In genomic region chr10:3740157-3740871, GRCh38 we compare ENCODE assay signal across 9 cellular contexts. TPM values are rescaled to one million over a fixed set of nuclear protein-coding genes. Genes with fewer than 3 reads are reported as not detected.
A peak's percentile ranks its signal among the peaks of the same experiment; 100 is the strongest.
DNase-seq lines count a peak whose midpoint lies in the region; ATAC-seq and TF ChIP-seq lines count a peak whose summit lies in the region.
"Had no signal": no experiment of that assay in that cellular context is flagged by ENCODE, and none has a peak within 500 bp of the region (broad histone marks: within the 10 kb centered on the region; RNA-seq: fewer than 3 reads in every experiment).

No MANE protein-coding gene starts in this region.

- H3K4me3 ChIP-seq in OCI-LY3 (ENCODE audit: low read length) (no peak overlapping the region), fibroblast of lung (replicated peaks in 1 of 4; ENCODE audit: control extremely low read depth in 1 of 4, insufficient read depth in 1 of 4, low read depth in 3 of 4, low read length in 4 of 4) (no peak overlapping the region)

- no peaks in the 10 kb centered on the region for H3K27me3 ChIP-seq in OCI-LY3 (ENCODE audit: low read depth, low read length)
- H3K27me3 ChIP-seq in fibroblast of lung (ENCODE audit: control insufficient read depth, insufficient read depth, low read length) = no peaks in the 10 kb centered on the region

- H3K9ac ChIP-seq in OCI-LY3 (ENCODE audit: low read length) (no peak overlapping the region), fibroblast of lung (ENCODE audit: insufficient read depth, low read length) (no peak overlapping the region)
- H3K9ac ChIP-seq: KMS-11 had no signal

- no peaks in the 10 kb centered on the region for H3K36me3 Mint-ChIP-seq in chondrocyte (ENCODE audit: low read depth)

- ATAC-seq in GM21717 (IDR thresholded peaks at IDR 0.05; ENCODE audit: unreplicated experiment) (peak; percentile 55), GM19397 (IDR thresholded peaks at IDR 0.05; ENCODE audit: unreplicated experiment) (no peak)

- DNase-seq in EH (ENCODE audit: low read depth) (peak; percentile 45), fibroblast of lung (ENCODE audit: low read depth in 2 of 2) (peak; percentile 54 to 83), germinal center (ENCODE audit: low spot score) (no peak), GM10266 (ENCODE audit: extremely low spot score) (no peak), chondrocyte (ENCODE audit: low spot score) (no peak)

- no peak overlapping the region for H3K4me3 Mint-ChIP-seq in chondrocyte (ENCODE audit: unreplicated experiment)

- no peaks in the 10 kb centered on the region for H4K20me1 ChIP-seq in OCI-LY3 (ENCODE audit: insufficient read depth, low read length)
- H4K20me1 ChIP-seq in fibroblast of lung (ENCODE audit: control insufficient read depth, extremely low read depth, insufficient read depth, low read length) = no peaks in the 10 kb centered on the region

- no peaks in the 10 kb centered on the region for H3K27me3 Mint-ChIP-seq in chondrocyte (ENCODE audit: low read depth)

- H3K9me3 ChIP-seq in OCI-LY3 (ENCODE audit: insufficient read depth, low read length) (no peaks in the 10 kb centered on the region), fibroblast of lung (ENCODE audit: control insufficient read depth, insufficient read depth, low read depth, low read length) (no peaks in the 10 kb centered on the region)

- H3K79me2 ChIP-seq in OCI-LY3 (ENCODE audit: low read length) (no peaks in the 10 kb centered on the region), fibroblast of lung (ENCODE audit: control insufficient read depth, insufficient read depth, low read length) (no peaks in the 10 kb centered on the region)

- H3K4me1 Mint-ChIP-seq in chondrocyte (ENCODE audit: low read depth) = peaks cover 4% of the 10 kb centered on the region

- TF ChIP-seq CTCF in OCI-LY3 (IDR thresholded peaks at IDR 0.05; ENCODE audit: low read depth, low read length) = no peak
- no peak for TF ChIP-seq CTCF in fibroblast of lung (conservative IDR thresholded peaks at IDR 0.05 in 1 of 2, IDR thresholded peaks at IDR 0.05 in 1 of 2; ENCODE audit: low read depth in 1 of 2, low read length in 2 of 2)
- TF ChIP-seq CTCF in GM10266 (IDR thresholded peaks at IDR 0.05; ENCODE audit: control insufficient read depth, insufficient read depth, low read depth, missing control alignments) = no peak
- no peak for TF ChIP-seq CTCF in chondrocyte (IDR thresholded peaks at IDR 0.05)

- H3K4me2 ChIP-seq in OCI-LY3 (ENCODE audit: low read length) = peak overlapping the region; percentile 32
- no peak overlapping the region for H3K4me2 ChIP-seq in fibroblast of lung (ENCODE audit: extremely low read depth, insufficient read depth, low read length)
- H3K4me2 ChIP-seq: KMS-11 had no signal

- no peaks in the 10 kb centered on the region for H3K9me3 Mint-ChIP-seq in chondrocyte (ENCODE audit: low read depth)

- peak overlapping the region; percentile 56 for H3K27ac ChIP-seq in OCI-LY3 (ENCODE audit: low read length)
- no peak overlapping the region for H3K27ac ChIP-seq in fibroblast of lung (ENCODE audit: insufficient read depth, low read length)
- H3K27ac ChIP-seq: KMS-11 had no signal

- H3K4me1 ChIP-seq in OCI-LY3 (ENCODE audit: low read length) (peaks cover 44% of the 10 kb centered on the region), fibroblast of lung (ENCODE audit: control insufficient read depth, extremely low read depth, insufficient read depth, low read length) (peaks cover 3% of the 10 kb centered on the region)

- no peak overlapping the region; the same call in 1 of the 2 replicates for H2AFZ ChIP-seq in OCI-LY3 (ENCODE audit: low read depth, low read length)
- H2AFZ ChIP-seq in fibroblast of lung (ENCODE audit: low read length) = no peak overlapping the region

- no peaks in the 10 kb centered on the region for H3K36me3 ChIP-seq in OCI-LY3 (replicated peaks; ENCODE audit: low read depth, low read length)
- H3K36me3 ChIP-seq in fibroblast of lung (ENCODE audit: control insufficient read depth, insufficient read depth, low read length) = no peaks in the 10 kb centered on the region

- no peak overlapping the region for H3K27ac Mint-ChIP-seq in chondrocyte (ENCODE audit: unreplicated experiment)

RNA-seq across cellular contexts. Expression of gene KLF6, which starts 44.7 kb away (rescaled TPM):
- 39.0 and 96.1 TPM in 2 replicates for total RNA-seq in fibroblast of lung
- 105 and 140 TPM in 2 replicates for polyA plus RNA-seq in fibroblast of lung
- 81.6 and 107 TPM in 2 replicates for polyA plus RNA-seq in fibroblast of lung (2012)
- polyA minus RNA-seq in fibroblast of lung (ENCODE audit: low replicate concordance) = 181 and 546 TPM in 2 replicates
- 201 to 355 TPM (median 330 TPM) in 3 replicates for total RNA-seq in chondrocyte

Comparison
In these comparisons a context has a peak if more than half of its experiments do, and no peak if none do; other contexts are left out.
1. DNase-seq: peak in EH (single experiment) and fibroblast of lung (2 of 2); none in germinal center (single experiment), GM10266 (single experiment) and chondrocyte (single experiment).